13 cellular contexts compared by ENCODE assay signal in genomic region chr7:44415047-44415446, GRCh38.
DNase-seq lines count a peak whose midpoint lies in the region; ATAC-seq, FAIRE-seq and TF ChIP-seq lines count a peak whose summit lies in the region.
"Had no signal": no experiment of that assay in that cellular context is flagged by ENCODE, and none has a peak within 500 bp of the region (broad histone marks: within the 10 kb centered on the region; RNA-seq: fewer than 3 reads in every experiment).

No MANE protein-coding gene starts in this region.

- ATAC-seq in foreskin keratinocyte = peak; percentile 89
- ATAC-seq in GM21786 (IDR thresholded peaks at IDR 0.05; ENCODE audit: unreplicated experiment) = no peak
- ATAC-seq: K562; stimulated activated naive B cell treated with anti-CD40 and anti-IgM and Interleukin-4, amounts not matched to agents 10 μg/mL and 1 μg/mL and 100 μg/mL, for 72 hours had no signal

- no peak overlapping the region for H3K9ac ChIP-seq in MM.1S (ENCODE audit: low read length)

- no peak overlapping the region for H2AFZ ChIP-seq in MM.1S (ENCODE audit: low read length)

- H3K4me2 ChIP-seq in MM.1S (ENCODE audit: low read depth, low read length) = no peak overlapping the region

- peaks cover 20% of the 10 kb centered on the region for H3K4me1 ChIP-seq in foreskin keratinocyte
- no peaks in the 10 kb centered on the region for H3K4me1 ChIP-seq in MM.1S (ENCODE audit: low read length)

- no peaks in the 10 kb centered on the region for H3K9me2 ChIP-seq in MM.1S (replicated peaks; ENCODE audit: insufficient read depth, low read length)

- TF ChIP-seq POLR2A in H54 (IDR thresholded peaks at IDR 0.05; ENCODE audit: low read depth, low read length) = no peak

- in situ Hi-C loops in ACHN (cut with HindIII; ENCODE audit: low pct_ligation_motif_present, low pct_unique_long_range_greater_than_20kb, low sequenced_read_pairs) = no loop called here

- H3K36me3 ChIP-seq in MM.1S (replicated peaks; ENCODE audit: insufficient read depth, low read length) = no peaks in the 10 kb centered on the region; the same call in 1 of the 2 replicates

- H3K79me2 ChIP-seq in MM.1S (ENCODE audit: low read length) = peaks cover 69% of the 10 kb centered on the region

- no peak overlapping the region for H3K4me3 ChIP-seq in MM.1S (ENCODE audit: low read length)
- H3K4me3 ChIP-seq: K562 had no signal

- FAIRE-seq in H54 (lab: Jason Lieb, UNC) = no peak
- FAIRE-seq: K562 had no signal

- H4K20me1 ChIP-seq in MM.1S (ENCODE audit: insufficient read depth, low read length) = no peaks in the 10 kb centered on the region

- H3K27ac ChIP-seq in foreskin keratinocyte (no peak overlapping the region), MM.1S (ENCODE audit: low read length) (no peak overlapping the region)

- TF ChIP-seq CTCF in foreskin keratinocyte (conservative IDR thresholded peaks at IDR 0.05) (no peak), MM.1S (IDR thresholded peaks at IDR 0.05; ENCODE audit: low read length) (no peak)

- no peaks in the 10 kb centered on the region for H3F3A ChIP-seq in MM.1S (ENCODE audit: insufficient read depth, low read length)

- H3K27me3 ChIP-seq in foreskin keratinocyte = no peaks in the 10 kb centered on the region
- no peaks in the 10 kb centered on the region for H3K27me3 ChIP-seq in MM.1S (replicated peaks; ENCODE audit: insufficient read depth, low read length)

- no peaks in the 10 kb centered on the region for H3K9me3 ChIP-seq in MM.1S (replicated peaks; ENCODE audit: insufficient read depth, low read length)

- DNase-seq in ACHN (peak; percentile 98), H54 (ENCODE audit: insufficient read length, low spot score) (peak; percentile 50), SW480 (ENCODE audit: low spot score) (peak; percentile 79), foreskin keratinocyte (peak; percentile 66 to 81), MM.1S (no peak), CD1c-positive myeloid dendritic cell (ENCODE audit: extremely low spot score) (no peak)
- DNase-seq in NK-92 treated with Interleukin-12 subunit alpha and Interleukin-12 subunit beta, amount 100 ng/mL, for 24 hours (lab: John Stamatoyannopoulos, UW) = no peak
- DNase-seq: NCI-H1694; NCI-H82; stimulated activated CD4-positive, alpha-beta T cell treated with anti-CD3 and anti-CD28 coated beads, Interleukin-4, amount 100 ng/mL, for 1 hour; stimulated activated naive B cell treated with anti-CD40 and anti-IgM and Interleukin-4, amounts not matched to agents 10 μg/mL and 1 μg/mL and 100 μg/mL, for 72 hours had no signal

Comparison
In these comparisons a context has a peak if more than half of its experiments do, and no peak if none do; other contexts are left out.
1. DNase-seq: peak in ACHN (single experiment), H54 (single experiment), SW480 (single experiment) and foreskin keratinocyte (2 of 2); none in NK-92 treated with Interleukin-12 subunit alpha and Interleukin-12 subunit beta, amount 100 ng/mL, for 24 hours (single experiment), MM.1S (single experiment) and CD1c-positive myeloid dendritic cell (single experiment).